Comparison of ENCODE assay signal across 2 cellular contexts in genomic region chr16:12320298-12320706, GRCh38.
TF ChIP-seq lines count a peak whose summit lies in the region.

No MANE protein-coding gene starts in this region.

TF ChIP-seq in SK-N-SH, 30 proteins besides CTCF, POLR2A, EP300 and RAD21 (continued from another document):
- no peak for TF ChIP-seq USF2 (IDR thresholded peaks at IDR 0.05; ENCODE audit: borderline replicate concordance, low read depth, low read length)
- no peak for TF ChIP-seq NRF1 (IDR thresholded peaks at IDR 0.05; ENCODE audit: low read depth, low read length)

TF ChIP-seq in SK-N-SH treated with all-trans-retinoic acid at 6 μM for 48 hours, 23 proteins besides CTCF, POLR2A, EP300 and RAD21 (continued from another document):
- TF ChIP-seq BACH2 (CRISPR knock-in tag; IDR thresholded peaks at IDR 0.05; ENCODE audit: borderline replicate concordance) (no peak), ZFP30 (CRISPR knock-in tag; IDR thresholded peaks at IDR 0.05) (no peak), SNAI2 (CRISPR knock-in tag; IDR thresholded peaks at IDR 0.05) (no peak), OSR1 (CRISPR knock-in tag; IDR thresholded peaks at IDR 0.05) (no peak), ZNF70 (CRISPR knock-in tag; IDR thresholded peaks at IDR 0.05) (no peak), POU6F1 (CRISPR knock-in tag; IDR thresholded peaks at IDR 0.05; ENCODE audit: borderline replicate concordance, low read depth) (no peak), ARNTL (CRISPR knock-in tag; IDR thresholded peaks at IDR 0.05; ENCODE audit: borderline replicate concordance, low read depth) (no peak), PPARA (CRISPR knock-in tag; IDR thresholded peaks at IDR 0.05; ENCODE audit: borderline replicate concordance) (no peak), ZNF565 (CRISPR knock-in tag; conservative IDR thresholded peaks at IDR 0.05; ENCODE audit: low read depth) (no peak), CREB5 (CRISPR knock-in tag; IDR thresholded peaks at IDR 0.05; ENCODE audit: low read depth) (no peak), ZNF8 (CRISPR knock-in tag; IDR thresholded peaks at IDR 0.05) (no peak), CSRNP3 (CRISPR knock-in tag; IDR thresholded peaks at IDR 0.05) (no peak)
